1 cellular context compared by ENCODE assay signal in genomic region chr2:73063909-73064875, GRCh38.
TF ChIP-seq lines count a peak whose summit lies in the region.

No MANE protein-coding gene starts in this region.

TF ChIP-seq in K562, 482 proteins besides CTCF, POLR2A, EP300 and RAD21 (continued from another document and continues in another):
- no peak for TF ChIP-seq SLC30A9 (CRISPR knock-in tag; IDR thresholded peaks at IDR 0.05)
- no peak for TF ChIP-seq ZNF263 (CRISPR knock-in tag; IDR thresholded peaks at IDR 0.05; ENCODE audit: borderline replicate concordance)
- TF ChIP-seq EGR1 (conservative IDR thresholded peaks at IDR 0.05), result no peak
- TF ChIP-seq CEBPB (tag; IDR thresholded peaks at IDR 0.05), result no peak
- TF ChIP-seq CBX1 (IDR thresholded peaks at IDR 0.05; ENCODE audit: low read depth), result no peak
- no peak for TF ChIP-seq RUNX1 (IDR thresholded peaks at IDR 0.05; ENCODE audit: low read depth)
- no peak for TF ChIP-seq PATZ1 (CRISPR knock-in tag; IDR thresholded peaks at IDR 0.05; ENCODE audit: borderline replicate concordance)
- TF ChIP-seq ILF3 (IDR thresholded peaks at IDR 0.05; ENCODE audit: borderline replicate concordance), result no peak
- TF ChIP-seq MBD1 (CRISPR knock-in tag; IDR thresholded peaks at IDR 0.05), result no peak
- peak; percentile 67; the same call in 1 of the 2 replicates for TF ChIP-seq JUN (IDR thresholded peaks at IDR 0.05; ENCODE audit: borderline replicate concordance, low read depth, low read length)
- no peak for TF ChIP-seq JUN (CRISPR knock-in tag; IDR thresholded peaks at IDR 0.05; ENCODE audit: borderline replicate concordance)
- TF ChIP-seq ZNF830 (CRISPR knock-in tag; IDR thresholded peaks at IDR 0.05), result no peak
- no peak for TF ChIP-seq HLTF (IDR thresholded peaks at IDR 0.05)
- no peak for TF ChIP-seq ZNF431 (CRISPR knock-in tag; IDR thresholded peaks at IDR 0.05)
- 0 out of 4 replicates have a peak, but pooled peaks of 1 of the 2 experiments have one; percentile 19 for TF ChIP-seq TEAD1 (CRISPR knock-in tag; IDR thresholded peaks at IDR 0.05)
- no peak for TF ChIP-seq ESRRB (CRISPR knock-in tag; IDR thresholded peaks at IDR 0.05; ENCODE audit: borderline replicate concordance)
- peak in 1 of 2 experiments; percentile 66; a peak in 2 of 4 replicates for TF ChIP-seq HDAC1 (IDR thresholded peaks at IDR 0.05)
- TF ChIP-seq ZNF507 (tag; conservative IDR thresholded peaks at IDR 0.05), result no peak
- TF ChIP-seq TEAD2 (tag; IDR thresholded peaks at IDR 0.05), result no peak
- TF ChIP-seq CHAMP1 (IDR thresholded peaks at IDR 0.05), result no peak
- TF ChIP-seq ZNF354B (CRISPR knock-in tag; IDR thresholded peaks at IDR 0.05), result no peak
- TF ChIP-seq RBFOX2 (IDR thresholded peaks at IDR 0.05; ENCODE audit: low read depth, low read length), result no peak
- TF ChIP-seq MCM7 (IDR thresholded peaks at IDR 0.05), result no peak
- no peak for TF ChIP-seq ZBTB5 (IDR thresholded peaks at IDR 0.05)
- TF ChIP-seq MAX (CRISPR knock-in tag; IDR thresholded peaks at IDR 0.05), result no peak
- TF ChIP-seq HIVEP1 (CRISPR knock-in tag; IDR thresholded peaks at IDR 0.05), result no peak
- TF ChIP-seq NR2F6 (CRISPR knock-in tag; IDR thresholded peaks at IDR 0.05), result no peak
- TF ChIP-seq MLLT1 (IDR thresholded peaks at IDR 0.05), result peak in 1 of 2 experiments; percentile 40; a peak in 1 of 4 replicates
- no peak for TF ChIP-seq ZNF407 (IDR thresholded peaks at IDR 0.05; ENCODE audit: low read depth)
- TF ChIP-seq ZBTB7A (IDR thresholded peaks at IDR 0.05; ENCODE audit: borderline replicate concordance, control insufficient read depth, low read depth, low read length), result no peak
- TF ChIP-seq C11orf30 (IDR thresholded peaks at IDR 0.05; ENCODE audit: low read depth), result peak; percentile 99
- TF ChIP-seq ZNF449 (CRISPR knock-in tag; IDR thresholded peaks at IDR 0.05), result no peak
- no peak for TF ChIP-seq TGIF2 (CRISPR knock-in tag; IDR thresholded peaks at IDR 0.05)
